ENCODE assay signal across 10 cellular contexts in genomic region chr3:37457392-37458065, GRCh38. TPM values are rescaled to one million over a fixed set of nuclear protein-coding genes. Genes with fewer than 3 reads are reported as not detected.
DNase-seq lines count a peak whose midpoint lies in the region; TF ChIP-seq lines count a peak whose summit lies in the region.
"Had no signal": no experiment of that assay in that cellular context is flagged by ENCODE, and none has a peak within 500 bp of the region (broad histone marks: within the 10 kb centered on the region; RNA-seq: fewer than 3 reads in every experiment).

No MANE protein-coding gene starts in this region.

- H3K27me3 ChIP-seq in OCI-LY3 (ENCODE audit: low read depth, low read length) (peaks cover 32% of the 10 kb centered on the region; the same call in 1 of the 2 replicates), esophagus (ENCODE audit: control insufficient read depth in 1 of 2, insufficient read depth in 2 of 2, low read length in 2 of 2) (no peaks in the 10 kb centered on the region), smooth muscle cell (ENCODE audit: low read depth) (peaks cover 90% of the 10 kb centered on the region)

- DNase-seq in Ammon's horn (ENCODE audit: low spot score): peak; percentile 14
- no peak for DNase-seq in activated effector memory CD4-positive, alpha-beta T cell treated with Interleukin-2 at 50 U/mL for 16 hours
- DNase-seq in smooth muscle cell (lab: John Stamatoyannopoulos, UW; ENCODE audit: unreplicated experiment): no peak
- no peak for DNase-seq in HK-2 (ENCODE audit: unreplicated experiment)
- no peak for DNase-seq in NCI-H226
- DNase-seq: activated naive CD8-positive, alpha-beta T cell treated with anti-CD3 and anti-CD28 coated beads, Interleukin-2, amount 50 U/mL, for 24 hours; mesenchymal stem cell had no signal

- H3K27ac ChIP-seq in OCI-LY3 (ENCODE audit: low read length): no peak overlapping the region
- peak overlapping the region; percentile 23 to 40 for H3K27ac ChIP-seq in esophagus (ENCODE audit: low read depth in 2 of 2, low read length in 1 of 2)
- no peak overlapping the region for H3K27ac ChIP-seq in smooth muscle cell (ENCODE audit: low read depth)

- H3K4me1 ChIP-seq in OCI-LY3 (ENCODE audit: low read length) (peaks cover 21% of the 10 kb centered on the region), esophagus (ENCODE audit: control insufficient read depth in 2 of 2, insufficient read depth in 2 of 2, low read length in 1 of 2) (peaks cover 0 to 3% of the 10 kb centered on the region in 2 donors), smooth muscle cell (ENCODE audit: low read depth) (no peaks in the 10 kb centered on the region)

- TF ChIP-seq CTCF in OCI-LY3 (IDR thresholded peaks at IDR 0.05; ENCODE audit: low read depth, low read length) (no peak), nephron (IDR thresholded peaks at IDR 0.05; ENCODE audit: unreplicated experiment in 3 of 3) (no peak), smooth muscle cell (IDR thresholded peaks at IDR 0.05; ENCODE audit: borderline replicate concordance, insufficient read depth, poor library complexity, severe bottlenecking) (no peak)

- H3K4me3 ChIP-seq in OCI-LY3 (ENCODE audit: low read length) (no peak overlapping the region), esophagus (ENCODE audit: low read depth in 1 of 2, low read length in 2 of 2) (no peak overlapping the region), smooth muscle cell (no peak overlapping the region)

- 63 to 67% methylated on average over 5 of the region's 5 CpGs for WGBS in esophagus, 2 donors
- 55% methylated on average over 5 of the region's 5 CpGs for WGBS in smooth muscle cell (ENCODE audit: low lambda C conversion rate)

- H3K9me3 Mint-ChIP-seq in nephron: no peaks in the 10 kb centered on the region
- H3K9me3 Mint-ChIP-seq: activated naive CD8-positive, alpha-beta T cell treated with anti-CD3 and anti-CD28 coated beads, Interleukin-2, amount 50 U/mL, for 24 hours had no signal

- H2AFZ ChIP-seq in OCI-LY3 (ENCODE audit: low read depth, low read length) (no peak overlapping the region), smooth muscle cell (ENCODE audit: low read depth) (no peak overlapping the region)

- H3K79me2 ChIP-seq in OCI-LY3 (ENCODE audit: low read length) (no peaks in the 10 kb centered on the region), smooth muscle cell (ENCODE audit: low read depth) (no peaks in the 10 kb centered on the region)

- peak overlapping the region; percentile 10 for H3K4me2 ChIP-seq in OCI-LY3 (ENCODE audit: low read length)
- H3K4me2 ChIP-seq in smooth muscle cell: no peak overlapping the region

- no peaks in the 10 kb centered on the region for H3F3A ChIP-seq in smooth muscle cell (ENCODE audit: low read depth)

- H3K9ac ChIP-seq in OCI-LY3 (ENCODE audit: low read length): no peak overlapping the region
- no peak overlapping the region for H3K9ac ChIP-seq in smooth muscle cell (ENCODE audit: low read depth)

- 0 out of 2 replicates have a peak, but pooled peaks cover 3% of the 10 kb centered on the region for H3K9me3 ChIP-seq in OCI-LY3 (ENCODE audit: insufficient read depth, low read length)
- H3K9me3 ChIP-seq in esophagus (ENCODE audit: control insufficient read depth in 2 of 2, insufficient read depth in 1 of 2, low read depth in 1 of 2, low read length in 1 of 2): no peaks in the 10 kb centered on the region
- H3K9me3 ChIP-seq in smooth muscle cell (replicated peaks; ENCODE audit: low read depth): no peaks in the 10 kb centered on the region

- H3K36me3 ChIP-seq in OCI-LY3 (replicated peaks; ENCODE audit: low read depth, low read length): no peaks in the 10 kb centered on the region
- no peaks in the 10 kb centered on the region for H3K36me3 ChIP-seq in esophagus (ENCODE audit: control insufficient read depth in 2 of 2, insufficient read depth in 2 of 2, low read length in 1 of 2)
- H3K36me3 ChIP-seq in smooth muscle cell (ENCODE audit: low read depth): no peaks in the 10 kb centered on the region

- H3K27ac Mint-ChIP-seq in nephron: peak overlapping the region in 2 of 3 experiments; percentile 25 to 38
- H3K27ac Mint-ChIP-seq: activated naive CD8-positive, alpha-beta T cell treated with anti-CD3 and anti-CD28 coated beads, Interleukin-2, amount 50 U/mL, for 24 hours had no signal

- no peaks in the 10 kb centered on the region for H4K20me1 ChIP-seq in OCI-LY3 (ENCODE audit: insufficient read depth, low read length)
- H4K20me1 ChIP-seq in smooth muscle cell (ENCODE audit: low read depth): peaks cover 7% of the 10 kb centered on the region

- H3K27me3 Mint-ChIP-seq in nephron (ENCODE audit: low read depth): peaks cover 10% of the 10 kb centered on the region

- no peaks in the 10 kb centered on the region for H3K36me3 Mint-ChIP-seq in nephron (ENCODE audit: low read depth)

- peak overlapping the region in 1 of 3 experiments; percentile 9 for H3K4me3 Mint-ChIP-seq in nephron
- H3K4me3 Mint-ChIP-seq: activated naive CD8-positive, alpha-beta T cell treated with anti-CD3 and anti-CD28 coated beads, Interleukin-2, amount 50 U/mL, for 24 hours had no signal

- peaks cover 73% of the 10 kb centered on the region for H3K4me1 Mint-ChIP-seq in nephron
- H3K4me1 Mint-ChIP-seq: activated naive CD8-positive, alpha-beta T cell treated with anti-CD3 and anti-CD28 coated beads, Interleukin-2, amount 50 U/mL, for 24 hours had no signal

RNA-seq across cellular contexts. Expression of gene ITGA9, which starts 5.6 kb away (rescaled TPM):
- 1 to 10 TPM; 1.0 to 1.8 TPM for polyA plus RNA-seq in esophagus
- total RNA-seq in smooth muscle cell: 0.45 and 0.49 TPM in 2 replicates
- 0.06 and 0.57 TPM in 2 replicates for polyA plus RNA-seq in smooth muscle cell

Comparison
In these comparisons a context has a peak if more than half of its experiments do, and no peak if none do; other contexts are left out.
1. H3K27ac ChIP-seq: peak in esophagus (2 of 2); none in OCI-LY3 (single experiment) and smooth muscle cell (single experiment).